Comparison of ENCODE assay signal across 22 cellular contexts in the genomic region with DNA sequence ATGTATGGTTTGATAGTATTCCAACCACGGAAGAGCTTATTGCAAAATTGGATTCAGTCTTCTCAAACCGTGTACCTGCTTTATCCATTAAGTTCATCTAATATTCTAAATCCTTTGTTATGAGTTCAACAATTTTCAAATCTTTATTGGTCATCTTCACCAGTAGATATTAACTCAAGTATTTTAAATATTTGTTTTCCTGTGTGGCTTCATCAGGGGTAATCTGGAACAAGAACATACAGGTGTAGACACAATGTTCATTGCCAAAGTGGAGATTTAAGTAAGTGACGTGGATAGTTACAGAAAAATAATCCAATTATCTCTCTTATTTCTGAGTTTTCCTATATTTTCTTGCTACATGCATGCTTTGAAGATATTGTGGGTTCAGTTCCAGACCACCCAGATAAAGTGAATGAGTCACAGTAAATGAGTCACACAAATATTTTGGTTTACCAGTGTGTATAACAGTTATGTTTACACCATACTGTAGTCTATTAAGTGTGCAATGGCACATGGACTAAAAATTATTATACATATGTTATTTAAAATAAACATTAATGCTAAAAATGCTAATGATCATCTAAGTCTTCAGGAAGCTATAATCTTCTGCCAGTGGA.
DNase-seq lines count a peak whose midpoint lies in the region; TF ChIP-seq lines count a peak whose summit lies in the region.
"Had no signal": no experiment of that assay in that cellular context is flagged by ENCODE, and none has a peak within 500 bp of the region (broad histone marks: within the 10 kb centered on the region; RNA-seq: fewer than 3 reads in every experiment).

No MANE protein-coding gene starts in this region.

- no peaks in the 10 kb centered on the region for H3K9me3 ChIP-seq in smooth muscle cell (replicated peaks; ENCODE audit: low read depth)
- H3K9me3 ChIP-seq in uterus, result no peaks in the 10 kb centered on the region
- H3K9me3 ChIP-seq: Caco-2, SJCRH30 had no signal

- no peaks in the 10 kb centered on the region for H3K79me2 ChIP-seq in smooth muscle cell (ENCODE audit: low read depth)

- H3K27ac ChIP-seq in VCaP (peak overlapping the region; percentile 28; the same call in 1 of the 2 replicates), smooth muscle cell (ENCODE audit: low read depth) (peak overlapping the region; percentile 49), uterus (no peak overlapping the region)
- H3K27ac ChIP-seq: C4-2B, PC-9, SJCRH30 had no signal

- H4K20me1 ChIP-seq in smooth muscle cell (ENCODE audit: low read depth), result no peaks in the 10 kb centered on the region

- H3K36me3 Mint-ChIP-seq in endothelial cell (ENCODE audit: low read depth, unreplicated experiment), result peaks cover 7% of the 10 kb centered on the region
- H3K36me3 Mint-ChIP-seq: CD8-positive, alpha-beta T cell had no signal

- no peaks in the 10 kb centered on the region for H3K27me3 Mint-ChIP-seq in endothelial cell (ENCODE audit: unreplicated experiment)
- H3K27me3 Mint-ChIP-seq: B cell had no signal

- no peak for TF ChIP-seq CTCF in LNCaP clone FGC (IDR thresholded peaks at IDR 0.05; ENCODE audit: control insufficient read depth, extremely low read depth, insufficient read depth)
- no peak for TF ChIP-seq CTCF in VCaP (conservative IDR thresholded peaks at IDR 0.05)
- no peak for TF ChIP-seq CTCF in endothelial cell (IDR thresholded peaks at IDR 0.05; ENCODE audit: unreplicated experiment)
- TF ChIP-seq CTCF in smooth muscle cell (IDR thresholded peaks at IDR 0.05; ENCODE audit: borderline replicate concordance, insufficient read depth, poor library complexity, severe bottlenecking), result no peak
- no peak for TF ChIP-seq CTCF in uterus (IDR thresholded peaks at IDR 0.05)

- no peak overlapping the region for H3K4me3 Mint-ChIP-seq in endothelial cell (ENCODE audit: unreplicated experiment)
- H3K4me3 Mint-ChIP-seq: B cell; CD8-positive, alpha-beta T cell had no signal

- no peak overlapping the region for H2AFZ ChIP-seq in smooth muscle cell (ENCODE audit: low read depth)
- H2AFZ ChIP-seq: PC-9 had no signal

- H3K4me1 ChIP-seq in smooth muscle cell (ENCODE audit: low read depth) (no peaks in the 10 kb centered on the region), uterus (no peaks in the 10 kb centered on the region)
- H3K4me1 ChIP-seq: Caco-2 had no signal

- DNase-seq in LNCaP clone FGC (ENCODE audit: low read depth) (peak; percentile 90), endothelial cell (ENCODE audit: low spot score) (no peak), smooth muscle cell (lab: John Stamatoyannopoulos, UW; ENCODE audit: unreplicated experiment) (no peak), uterus (no peak), globus pallidus (ENCODE audit: low spot score) (no peak), NCI-H2029 treated with DMSO at 0.1 percent for 48 hours (lab: John Stamatoyannopoulos, UW) (no peak)
- DNase-seq: Caco-2; CD8-positive, alpha-beta T cell; GDM1; NCI-H1105; NCI-H1436 treated with DMSO at 0.1 percent for 48 hours; NCI-H1930; NCI-H446; NCI-H524 treated with DMSO at 0.1 percent for 48 hours; NCI-H774; PC-9; SJCRH30 had no signal

- TF ChIP-seq POLR2A in uterus (IDR thresholded peaks at IDR 0.05), result no peak

- H3K27me3 ChIP-seq in smooth muscle cell (ENCODE audit: low read depth) (no peaks in the 10 kb centered on the region), uterus (no peaks in the 10 kb centered on the region)
- H3K27me3 ChIP-seq: SJCRH30 had no signal

- no peak overlapping the region for H3K9ac ChIP-seq in smooth muscle cell (ENCODE audit: low read depth)

- H3K36me3 ChIP-seq in smooth muscle cell (ENCODE audit: low read depth) (no peaks in the 10 kb centered on the region), uterus (no peaks in the 10 kb centered on the region)
- H3K36me3 ChIP-seq: SJCRH30 had no signal

- intact Hi-C loops in uterus (cut with DNase I; ENCODE audit: low total_unique reads), result no loop called here

- H3K4me1 Mint-ChIP-seq in endothelial cell (ENCODE audit: unreplicated experiment), result peaks cover 19% of the 10 kb centered on the region

- H3F3A ChIP-seq in smooth muscle cell (ENCODE audit: low read depth), result no peaks in the 10 kb centered on the region

- H3K27ac Mint-ChIP-seq in endothelial cell (ENCODE audit: unreplicated experiment), result peak overlapping the region; percentile 79
- H3K27ac Mint-ChIP-seq: B cell; CD8-positive, alpha-beta T cell had no signal

- H3K9me3 Mint-ChIP-seq in endothelial cell (ENCODE audit: unreplicated experiment), result no peaks in the 10 kb centered on the region

- 26% methylated on average over 3 of the region's 3 CpGs for WGBS in smooth muscle cell (ENCODE audit: low lambda C conversion rate)

- H3K4me2 ChIP-seq in smooth muscle cell, result peak overlapping the region; percentile 69
- H3K4me2 ChIP-seq: PC-9 had no signal

- no peak overlapping the region for H3K4me3 ChIP-seq in LNCaP clone FGC (ENCODE audit: low read depth, low read length)
- no peak overlapping the region for H3K4me3 ChIP-seq in smooth muscle cell
- H3K4me3 ChIP-seq in uterus, result no peak overlapping the region
- H3K4me3 ChIP-seq: GM12878, K562, PC-9, SJCRH30 had no signal

Comparison
In these comparisons a context has a peak if more than half of its experiments do, and no peak if none do; other contexts are left out.
1. H3K27ac ChIP-seq: peak in VCaP (single experiment) and smooth muscle cell (single experiment); none in uterus (0 of 2).